ENCODE assay signal across 21 cellular contexts in the genomic region with DNA sequence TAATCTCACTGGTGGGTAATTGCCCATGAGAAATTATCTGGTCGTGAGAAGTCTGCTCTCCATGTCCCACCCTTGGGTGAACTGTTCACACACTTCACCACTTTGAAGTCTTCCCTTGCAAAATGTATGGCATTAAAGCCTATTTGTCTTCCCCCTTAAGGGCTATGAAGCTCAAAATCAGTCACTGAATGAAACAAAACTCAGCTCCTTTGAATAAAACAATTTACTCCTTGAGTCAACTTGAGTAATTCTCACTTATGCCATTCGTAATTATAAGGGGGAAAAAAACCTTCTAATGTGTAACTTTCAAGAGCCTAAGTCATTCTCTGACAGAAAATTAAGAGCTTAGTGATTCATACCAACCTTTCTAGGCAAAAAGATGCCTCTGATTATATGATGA. TPM values are rescaled to one million over a fixed set of nuclear protein-coding genes. Genes with fewer than 3 reads are reported as not detected.
DNase-seq lines count a peak whose midpoint lies in the region; ATAC-seq, FAIRE-seq and TF ChIP-seq lines count a peak whose summit lies in the region.
"Had no signal": no experiment of that assay in that cellular context is flagged by ENCODE, and none has a peak within 500 bp of the region (broad histone marks: within the 10 kb centered on the region; RNA-seq: fewer than 3 reads in every experiment).

No MANE protein-coding gene starts in this region.

- peaks cover 18% of the 10 kb centered on the region for H3K4me1 Mint-ChIP-seq in activated CD4-positive, alpha-beta T cell treated with anti-CD3 and anti-CD28 coated beads, Interleukin-2, amount 10 ng/mL, durations not matched to agents 24 days and 14 days
- peaks cover 27% of the 10 kb centered on the region for H3K4me1 Mint-ChIP-seq in activated naive CD8-positive, alpha-beta T cell (ENCODE audit: low read depth)
- H3K4me1 Mint-ChIP-seq in activated naive CD8-positive, alpha-beta T cell treated with anti-CD3 and anti-CD28 coated beads for 36 hours = peaks cover 30% of the 10 kb centered on the region
- peaks cover 55% of the 10 kb centered on the region for H3K4me1 Mint-ChIP-seq in stimulated activated naive CD8-positive, alpha-beta T cell treated with anti-CD3 and anti-CD28 coated beads, Interleukin-15, amount 100 ng/mL, for 72 hours
- no peaks in the 10 kb centered on the region for H3K4me1 Mint-ChIP-seq in Calu3 (ENCODE audit: low read depth, unreplicated experiment)
- H3K4me1 Mint-ChIP-seq: CD8-positive, alpha-beta memory T cell had no signal

- BruUV-seq in GM12878 (replicated peaks; lab: Mats Ljungman, UMichigan) (no TSS peak), Calu3 (replicated peaks; lab: Mats Ljungman, UMichigan) (no TSS peak)

- TF ChIP-seq POLR2A in GM12878 (IDR thresholded peaks at IDR 0.05; ENCODE audit: low read depth, low read length) = no peak

- H2AFZ ChIP-seq in GM12878 (ENCODE audit: control insufficient read depth, low read depth, low read length) = no peak overlapping the region; the same call in 1 of the 2 replicates

- SMC1A ChIA-PET in GM12878 (lab: Charles Lee; ENCODE audit: uncharacterized antibody, unreplicated experiment) = interaction anchor here (0.7 to 1.7 kb wide), 15 partner anchors 9 to 166 kb away, joined by 3 to 14 read pairs (median 4); no protein-coding TSS in a partner anchor

- no peaks in the 10 kb centered on the region for H4K20me1 ChIP-seq in GM12878 (ENCODE audit: control insufficient read depth, insufficient read depth)
- H4K20me1 ChIP-seq: BLaER1 had no signal

- H3K79me2 ChIP-seq in GM12878 (ENCODE audit: control insufficient read depth, insufficient read depth, low read length) = no peaks in the 10 kb centered on the region

- peak overlapping the region; percentile 32; the same call in 1 of the 2 replicates for H3K27ac ChIP-seq in GM12878 (ENCODE audit: control insufficient read depth, insufficient read depth)
- H3K27ac ChIP-seq: BLaER1 had no signal

- no peaks in the 10 kb centered on the region for H3K9me3 ChIP-seq in GM12878 (replicated peaks; ENCODE audit: control insufficient read depth, insufficient read depth, low read length)
- H3K9me3 ChIP-seq: BLaER1 had no signal

- intact Hi-C loops in activated CD4-positive, alpha-beta T cell treated with anti-CD3 and anti-CD28 coated beads, Interleukin-2, amount 10 ng/mL, durations not matched to agents 24 days and 14 days (cut with micrococcal nuclease) = loop anchor here (2.0 kb wide), 1 partner anchor 14 kb away; no protein-coding TSS in a partner anchor
- intact Hi-C loops in GM12878 (cut with micrococcal nuclease; ENCODE audit: unreplicated experiment) = no loop called here
- intact Hi-C loops in Calu3 (cut with micrococcal nuclease; ENCODE audit: unreplicated experiment) = no loop called here

- H3K27me3 Mint-ChIP-seq in activated CD4-positive, alpha-beta T cell treated with anti-CD3 and anti-CD28 coated beads, Interleukin-2, amount 10 ng/mL, durations not matched to agents 24 days and 14 days = no peaks in the 10 kb centered on the region
- no peaks in the 10 kb centered on the region for H3K27me3 Mint-ChIP-seq in activated naive CD8-positive, alpha-beta T cell
- peaks cover 3% of the 10 kb centered on the region for H3K27me3 Mint-ChIP-seq in activated naive CD8-positive, alpha-beta T cell treated with anti-CD3 and anti-CD28 coated beads for 36 hours
- H3K27me3 Mint-ChIP-seq in stimulated activated naive CD8-positive, alpha-beta T cell treated with anti-CD3 and anti-CD28 coated beads, Interleukin-15, amount 100 ng/mL, for 72 hours = peaks cover 11% of the 10 kb centered on the region
- H3K27me3 Mint-ChIP-seq in Calu3 (ENCODE audit: unreplicated experiment) = peaks cover 81% of the 10 kb centered on the region

- TF ChIP-seq RAD21 in GM12878 (IDR thresholded peaks at IDR 0.05; ENCODE audit: insufficient read depth, low read depth, low read length) = no peak

- RAD21 ChIA-PET in GM12878 (lab: Charles Lee; ENCODE audit: unreplicated experiment) = interaction anchor here (0.7 to 3.0 kb wide), 13 partner anchors 8 to 166 kb away, joined by 3 to 19 read pairs (median 5); a partner anchor contains a TSS

- no peaks in the 10 kb centered on the region for H3K27me3 ChIP-seq in GM12878 (replicated peaks in 1 of 2; ENCODE audit: control insufficient read depth in 2 of 2, insufficient read depth in 2 of 2, low read length in 1 of 2)
- H3K27me3 ChIP-seq: BLaER1 had no signal

- H3K36me3 ChIP-seq in GM12878 (ENCODE audit: control insufficient read depth in 2 of 2, insufficient read depth in 2 of 2, low read length in 1 of 2) = no peaks in the 10 kb centered on the region
- H3K36me3 ChIP-seq: BLaER1 had no signal

- no peak overlapping the region for H3K4me3 Mint-ChIP-seq in activated CD4-positive, alpha-beta T cell treated with anti-CD3 and anti-CD28 coated beads, Interleukin-2, amount 10 ng/mL, durations not matched to agents 24 days and 14 days
- H3K4me3 Mint-ChIP-seq in activated naive CD8-positive, alpha-beta T cell = peak overlapping the region; percentile 8
- no peak overlapping the region for H3K4me3 Mint-ChIP-seq in activated naive CD8-positive, alpha-beta T cell treated with anti-CD3 and anti-CD28 coated beads for 36 hours
- peak overlapping the region in 1 of 2 donors; percentile 18 for H3K4me3 Mint-ChIP-seq in stimulated activated naive CD8-positive, alpha-beta T cell treated with anti-CD3 and anti-CD28 coated beads, Interleukin-15, amount 100 ng/mL, for 72 hours
- no peak overlapping the region for H3K4me3 Mint-ChIP-seq in Calu3 (ENCODE audit: low read depth, unreplicated experiment)
- H3K4me3 Mint-ChIP-seq: CD8-positive, alpha-beta memory T cell; HFFc6 had no signal

- no peak overlapping the region for H3K9ac ChIP-seq in GM12878 (ENCODE audit: control insufficient read depth, insufficient read depth, low read length)
- H3K9ac ChIP-seq: BLaER1 had no signal

- in situ Hi-C loops in GM12878 (cut with MboI) = no loop called here

- CTCF ChIA-PET in GM12878 (lab: Yijun Ruan, JAX) = interaction anchor here (0.9 to 5.3 kb wide), 6 partner anchors 9 to 166 kb away, joined by 3 to 18 read pairs (median 6); no protein-coding TSS in a partner anchor
- CTCF ChIA-PET in Calu3 (lab: Charles Lee) = interaction anchor here (0.6 kb wide), 1 partner anchor 68 kb away, joined by 5 read pairs; no protein-coding TSS in a partner anchor

- peaks cover 50% of the 10 kb centered on the region for H3K4me1 ChIP-seq in GM12878 (ENCODE audit: control insufficient read depth, insufficient read depth, low read length)

- POLR2A ChIA-PET in GM12878 (lab: Charles Lee) = interaction anchor here (0.6 to 1.7 kb wide), 4 partner anchors 9 to 111 kb away, joined by 3 to 8 read pairs (median 5); no protein-coding TSS in a partner anchor

- no peak overlapping the region for H3K4me2 ChIP-seq in GM12878 (ENCODE audit: control insufficient read depth, insufficient read depth)
- H3K4me2 ChIP-seq: BLaER1 had no signal

- no peak for TF ChIP-seq EP300 in GM12878 (IDR thresholded peaks at IDR 0.05; ENCODE audit: borderline replicate concordance in 1 of 2, control insufficient read depth in 1 of 2, low read depth in 2 of 2, low read length in 2 of 2)

- no peak for TF ChIP-seq CTCF in GM12878 (IDR thresholded peaks at IDR 0.05 in 2 of 3, conservative IDR thresholded peaks at IDR 0.05 in 1 of 3; ENCODE audit: control insufficient read depth in 2 of 3, extremely low read depth in 1 of 3, insufficient read depth in 1 of 3, low read depth in 3 of 3, low read length in 3 of 3)
- no peak for TF ChIP-seq CTCF in Calu3 (IDR thresholded peaks at IDR 0.05; ENCODE audit: unreplicated experiment)

- no peak for FAIRE-seq in GM12878 (lab: Jason Lieb, UNC)
- FAIRE-seq: G401.6, H1, HepG2 had no signal

- peak; percentile 22 for ATAC-seq in GM12878
- peak; percentile 83 for ATAC-seq in stimulated activated naive CD8-positive, alpha-beta T cell treated with anti-CD3 and anti-CD28 coated beads, Interleukin-15, amount 100 ng/mL, for 72 hours
- ATAC-seq: HepG2 had no signal

- peak overlapping the region; percentile 69 for H3K27ac Mint-ChIP-seq in activated CD4-positive, alpha-beta T cell treated with anti-CD3 and anti-CD28 coated beads, Interleukin-2, amount 10 ng/mL, durations not matched to agents 24 days and 14 days
- peak overlapping the region; percentile 76 for H3K27ac Mint-ChIP-seq in activated naive CD8-positive, alpha-beta T cell
- H3K27ac Mint-ChIP-seq in activated naive CD8-positive, alpha-beta T cell treated with anti-CD3 and anti-CD28 coated beads for 36 hours = no peak overlapping the region
- peak overlapping the region in 1 of 2 donors; percentile 68 for H3K27ac Mint-ChIP-seq in stimulated activated naive CD8-positive, alpha-beta T cell treated with anti-CD3 and anti-CD28 coated beads, Interleukin-15, amount 100 ng/mL, for 72 hours
- no peak overlapping the region for H3K27ac Mint-ChIP-seq in Calu3 (ENCODE audit: unreplicated experiment)
- H3K27ac Mint-ChIP-seq: CD8-positive, alpha-beta memory T cell; HFFc6 had no signal

- DNase-seq in activated CD4-positive, alpha-beta T cell treated with anti-CD3 and anti-CD28 coated beads, Interleukin-2, amount 10 ng/mL, durations not matched to agents 24 days and 14 days = no peak
- DNase-seq in activated CD4-positive, alpha-beta T cell treated with anti-CD3 and anti-CD28 coated beads for 1 hour = no peak
- no peak for DNase-seq in activated naive CD8-positive, alpha-beta T cell treated with anti-CD3 and anti-CD28 coated beads for 36 hours
- DNase-seq in GM12878 (ENCODE audit: low read depth, low spot score) = no peak
- DNase-seq in stimulated activated naive CD8-positive, alpha-beta T cell treated with anti-CD3 and anti-CD28 coated beads, Interleukin-15, amount 100 ng/mL, for 72 hours = no peak
- no peak for DNase-seq in Calu3
- DNase-seq in globus pallidus (ENCODE audit: low spot score) = no peak
- DNase-seq: CD8-positive, alpha-beta memory T cell; DMS79 treated with DMSO at 0.1 percent for 48 hours; HFFc6; KG1; NCI-H1417 treated with DMSO at 0.1 percent for 48 hours; NCI-H1930; NCI-H2171; NCI-H446 treated with DMSO at 0.1 percent for 48 hours; NCI-H748 treated with DMSO at 0.1 percent for 48 hours had no signal

- 29% methylated on average over 2 of the region's 2 CpGs for WGBS in GM12878 (ENCODE audit: insufficient coverage, insufficient replicate concordance, low lambda C conversion rate, missing lambda C conversion rate)

- H3K36me3 Mint-ChIP-seq in activated CD4-positive, alpha-beta T cell treated with anti-CD3 and anti-CD28 coated beads, Interleukin-2, amount 10 ng/mL, durations not matched to agents 24 days and 14 days (ENCODE audit: low read depth) = no peaks in the 10 kb centered on the region
- peaks cover 4% of the 10 kb centered on the region for H3K36me3 Mint-ChIP-seq in activated naive CD8-positive, alpha-beta T cell
- peaks cover 2% of the 10 kb centered on the region for H3K36me3 Mint-ChIP-seq in activated naive CD8-positive, alpha-beta T cell treated with anti-CD3 and anti-CD28 coated beads for 36 hours
- peaks cover 5% of the 10 kb centered on the region for H3K36me3 Mint-ChIP-seq in Calu3 (ENCODE audit: insufficient read depth, unreplicated experiment)

- H3K9me3 Mint-ChIP-seq in activated CD4-positive, alpha-beta T cell treated with anti-CD3 and anti-CD28 coated beads, Interleukin-2, amount 10 ng/mL, durations not matched to agents 24 days and 14 days = peaks cover 22% of the 10 kb centered on the region
- no peaks in the 10 kb centered on the region for H3K9me3 Mint-ChIP-seq in activated naive CD8-positive, alpha-beta T cell (ENCODE audit: low read depth)
- no peaks in the 10 kb centered on the region for H3K9me3 Mint-ChIP-seq in activated naive CD8-positive, alpha-beta T cell treated with anti-CD3 and anti-CD28 coated beads for 36 hours
- H3K9me3 Mint-ChIP-seq in stimulated activated naive CD8-positive, alpha-beta T cell treated with anti-CD3 and anti-CD28 coated beads, Interleukin-15, amount 100 ng/mL, for 72 hours = peaks cover 5 to 7% of the 10 kb centered on the region in 2 donors
- H3K9me3 Mint-ChIP-seq in Calu3 (ENCODE audit: low read depth, unreplicated experiment) = no peaks in the 10 kb centered on the region
- H3K9me3 Mint-ChIP-seq: CD8-positive, alpha-beta memory T cell had no signal

- H3K4me3 ChIP-seq in GM12878 = no peak overlapping the region
- H3K4me3 ChIP-seq: BLaER1 had no signal

RNA-seq across cellular contexts. Expression of a gene that starts 48.8 kb away (rescaled TPM):
- total RNA-seq in activated CD4-positive, alpha-beta T cell treated with anti-CD3 and anti-CD28 coated beads, Interleukin-2, amount 10 ng/mL, durations not matched to agents 24 days and 14 days = 84.9 and 88.7 TPM in 2 replicates
- 10 to 100 TPM; 61.5 to 62.4 TPM for total RNA-seq in activated naive CD8-positive, alpha-beta T cell treated with anti-CD3 and anti-CD28 coated beads for 36 hours
- total RNA-seq in GM12878 (2013; cell fraction: nucleolus; rRNA removed) = 245 and 256 TPM in 2 replicates
- total RNA-seq in GM12878 (2014; rRNA removed) = 35.5 and 41.1 TPM in 2 replicates
- 48.9 and 53.0 TPM in 2 replicates for total RNA-seq in GM12878 (2014; rRNA removed; fragmentation: Illumina TruSeq; extraction: Trizol)
- total RNA-seq in GM12878 (2021) = 49.3 and 52.4 TPM in 2 replicates
- 13.0 TPM for polyA plus RNA-seq in GM12878 (2011; ENCODE audit: low read depth)
- 27.8 and 35.1 TPM in 2 replicates for polyA plus RNA-seq in GM12878 (2011; rRNA removed)
- polyA plus RNA-seq in GM12878 (2011; cell fraction: cytosol; rRNA removed) = 14.0 and 18.0 TPM in 2 replicates
- 18.9 and 23.2 TPM in 2 replicates for polyA plus RNA-seq in GM12878 (2011; cell fraction: nucleus; rRNA removed)
- 11.0 and 15.9 TPM in 2 replicates for polyA plus RNA-seq in GM12878 (2012)
- polyA plus RNA-seq in GM12878 (2014; fragmentation: Illumina TruSeq; extraction: Trizol) = 47.5 and 56.1 TPM in 2 replicates
- polyA plus RNA-seq in GM12878 (2014; fragmentation: Nextera tagmentation; extraction: Ambion mirVana) = 10 to 100 TPM in 1 of 2 experiments, 1 to 10 TPM in 1; 6.3 to 17.7 TPM
- 20.2 and 25.4 TPM in 2 replicates for polyA plus RNA-seq in GM12878 (2014; rRNA removed)
- 10 to 100 TPM; 21.9 to 25.4 TPM for polyA plus RNA-seq in GM12878 (2016; fragmentation: Nextera tagmentation; extraction: Ambion mirVana)
- polyA minus RNA-seq in GM12878 (2011; rRNA and poly(A)+ RNA removed) = 53.4 and 82.2 TPM in 2 replicates
- polyA minus RNA-seq in GM12878 (2011; cell fraction: cytosol; rRNA and poly(A)+ RNA removed) = 21.5 and 23.4 TPM in 2 replicates
- polyA minus RNA-seq in GM12878 (2011; cell fraction: nucleus; rRNA and poly(A)+ RNA removed) = 21.8 and 37.1 TPM in 2 replicates
- 20.3 and 23.4 TPM in 2 replicates for total RNA-seq in Calu3 (2022)

Comparison
In these comparisons a context has a peak if more than half of its experiments do, and no peak if none do; other contexts are left out.
1. H3K27ac Mint-ChIP-seq: peak in activated CD4-positive, alpha-beta T cell treated with anti-CD3 and anti-CD28 coated beads, Interleukin-2, amount 10 ng/mL, durations not matched to agents 24 days and 14 days (single experiment) and activated naive CD8-positive, alpha-beta T cell (single experiment); none in activated naive CD8-positive, alpha-beta T cell treated with anti-CD3 and anti-CD28 coated beads for 36 hours (single experiment) and Calu3 (single experiment).